In the genomic region with DNA sequence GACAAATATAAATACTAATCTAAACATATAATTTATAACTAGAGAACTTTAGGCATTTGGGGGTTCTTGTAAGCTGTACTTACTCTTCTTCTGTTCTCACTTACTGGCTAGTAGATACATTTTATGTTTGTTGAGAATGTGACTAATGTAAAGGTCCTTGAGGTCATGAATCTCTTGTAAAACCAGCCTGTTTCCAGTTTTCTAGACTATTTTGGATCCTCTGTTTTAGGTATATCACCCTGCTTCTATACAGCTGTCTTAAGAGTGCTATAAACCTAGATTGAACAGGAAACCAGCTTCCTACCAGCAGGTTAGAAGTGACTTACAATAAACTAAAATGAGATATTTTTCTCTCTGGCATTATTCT, we compare ENCODE assay signal across 17 cellular contexts.
DNase-seq lines count a peak whose midpoint lies in the region; ATAC-seq and TF ChIP-seq lines count a peak whose summit lies in the region.
"Had no signal": no experiment of that assay in that cellular context is flagged by ENCODE, and none has a peak within 500 bp of the region (broad histone marks: within the 10 kb centered on the region; RNA-seq: fewer than 3 reads in every experiment).

No MANE protein-coding gene starts in this region.

- H4K20me1 ChIP-seq in fibroblast of lung (ENCODE audit: control insufficient read depth, extremely low read depth, insufficient read depth, low read length), result no peaks in the 10 kb centered on the region
- H4K20me1 ChIP-seq in osteoblast (ENCODE audit: insufficient read depth, low read length), result no peaks in the 10 kb centered on the region
- H4K20me1 ChIP-seq: BLaER1 had no signal

- no peak overlapping the region for H3K27ac Mint-ChIP-seq in activated naive CD4-positive, alpha-beta T cell treated with anti-CD3 and anti-CD28 coated beads, Interleukin-2, amount 50 U/mL, for 72 hours
- H3K27ac Mint-ChIP-seq: CD8-positive, alpha-beta T cell; IgD-negative memory B cell had no signal

- H3K9ac ChIP-seq in fibroblast of lung (ENCODE audit: insufficient read depth, low read length), result no peak overlapping the region
- H3K9ac ChIP-seq: BLaER1 had no signal

- peaks cover 4 to 13% of the 10 kb centered on the region in 2 donors for H3K9me3 Mint-ChIP-seq in activated naive CD4-positive, alpha-beta T cell treated with anti-CD3 and anti-CD28 coated beads, Interleukin-2, amount 50 U/mL, for 72 hours
- H3K9me3 Mint-ChIP-seq: CD8-positive, alpha-beta T cell had no signal

- H3K79me2 ChIP-seq in fibroblast of lung (ENCODE audit: control insufficient read depth, insufficient read depth, low read length) (no peaks in the 10 kb centered on the region), osteoblast (ENCODE audit: insufficient read depth, low read length) (peaks cover 35% of the 10 kb centered on the region)

- H2AFZ ChIP-seq in fibroblast of lung (ENCODE audit: low read length) (no peak overlapping the region), osteoblast (ENCODE audit: low read length) (no peak overlapping the region)

- H3K27ac ChIP-seq in fibroblast of lung (ENCODE audit: insufficient read depth, low read length) (no peak overlapping the region), osteoblast (ENCODE audit: low read depth, low read length) (no peak overlapping the region)
- H3K27ac ChIP-seq: BLaER1 had no signal

- H3K9me3 ChIP-seq in fibroblast of lung (ENCODE audit: control insufficient read depth, insufficient read depth, low read depth, low read length) (no peaks in the 10 kb centered on the region), osteoblast (ENCODE audit: low read depth, low read length) (no peaks in the 10 kb centered on the region)
- H3K9me3 ChIP-seq: BLaER1 had no signal

- H3K36me3 ChIP-seq in fibroblast of lung (ENCODE audit: control insufficient read depth, insufficient read depth, low read length) (no peaks in the 10 kb centered on the region), osteoblast (ENCODE audit: insufficient read depth, low read length) (no peaks in the 10 kb centered on the region)
- H3K36me3 ChIP-seq: BLaER1 had no signal

- H3K4me1 ChIP-seq in fibroblast of lung (ENCODE audit: control insufficient read depth, extremely low read depth, insufficient read depth, low read length) (peaks cover 3% of the 10 kb centered on the region), osteoblast (ENCODE audit: insufficient read depth, low read length) (peaks cover 30% of the 10 kb centered on the region)

- TF ChIP-seq CTCF in fibroblast of lung (conservative IDR thresholded peaks at IDR 0.05 in 1 of 2, IDR thresholded peaks at IDR 0.05 in 1 of 2; ENCODE audit: low read depth in 1 of 2, low read length in 2 of 2) (no peak), osteoblast (IDR thresholded peaks at IDR 0.05; ENCODE audit: extremely low read depth, low read depth, low read length) (no peak)

- H3K4me2 ChIP-seq in fibroblast of lung (ENCODE audit: extremely low read depth, insufficient read depth, low read length), result no peak overlapping the region
- H3K4me2 ChIP-seq in osteoblast (ENCODE audit: insufficient read depth, low read length), result no peak overlapping the region

- no peak overlapping the region for H3K4me3 ChIP-seq in fibroblast of lung (replicated peaks in 1 of 4; ENCODE audit: control extremely low read depth in 1 of 4, insufficient read depth in 1 of 4, low read depth in 3 of 4, low read length in 4 of 4)
- H3K4me3 ChIP-seq in osteoblast (ENCODE audit: insufficient read depth, low read length), result no peak overlapping the region
- H3K4me3 ChIP-seq: BLaER1 had no signal

- no peaks in the 10 kb centered on the region for H3K36me3 Mint-ChIP-seq in activated naive CD4-positive, alpha-beta T cell treated with anti-CD3 and anti-CD28 coated beads, Interleukin-2, amount 50 U/mL, for 72 hours
- H3K36me3 Mint-ChIP-seq: CD8-positive, alpha-beta T cell; IgD-negative memory B cell had no signal

- H3K27me3 ChIP-seq in fibroblast of lung (ENCODE audit: control insufficient read depth, insufficient read depth, low read length) (no peaks in the 10 kb centered on the region), osteoblast (ENCODE audit: insufficient read depth, low read length) (no peaks in the 10 kb centered on the region)
- H3K27me3 ChIP-seq: BLaER1 had no signal

- no peak for ATAC-seq in activated naive CD4-positive, alpha-beta T cell treated with anti-CD3 and anti-CD28 coated beads, Interleukin-2, amount 50 U/mL, for 72 hours
- ATAC-seq: CD8-positive, alpha-beta T cell had no signal

- DNase-seq in DMS53 (lab: John Stamatoyannopoulos, UW) (peak; percentile 10), DMS53 treated with DMSO at 0.1 percent for 48 hours (lab: John Stamatoyannopoulos, UW; ENCODE audit: unreplicated experiment) (no peak), M059J (ENCODE audit: low read depth) (peak; percentile 71), fibroblast of lung (ENCODE audit: low read depth in 2 of 2) (peak; percentile 2 to 32), osteoblast (ENCODE audit: insufficient read length, low spot score, missing footprints) (peak; percentile 54), NCI-H2107 treated with DMSO at 0.1 percent for 48 hours (lab: John Stamatoyannopoulos, UW; ENCODE audit: unreplicated experiment) (no peak), NCI-H1436 treated with DMSO at 0.1 percent for 48 hours (lab: John Stamatoyannopoulos, UW) (no peak)
- DNase-seq in activated naive CD4-positive, alpha-beta T cell treated with anti-CD3 and anti-CD28 coated beads, Interleukin-2, amount 50 U/mL, for 72 hours (ENCODE audit: low spot score in 2 of 2), result no peak
- DNase-seq: 8988T; CD8-positive, alpha-beta T cell; GOT3; Kasumi-1; NCI-H187 treated with DMSO at 0.1 percent for 48 hours; NCI-H446; NCI-H748 treated with DMSO at 0.1 percent for 48 hours had no signal

Comparison
In these comparisons a context has a peak if more than half of its experiments do, and no peak if none do; other contexts are left out.
1. DNase-seq: peak in DMS53 (single experiment), M059J (single experiment), fibroblast of lung (2 of 2) and osteoblast (single experiment); none in DMS53 treated with DMSO at 0.1 percent for 48 hours (single experiment), activated naive CD4-positive, alpha-beta T cell treated with anti-CD3 and anti-CD28 coated beads, Interleukin-2, amount 50 U/mL, for 72 hours (0 of 2), NCI-H2107 treated with DMSO at 0.1 percent for 48 hours (single experiment) and NCI-H1436 treated with DMSO at 0.1 percent for 48 hours (single experiment).